In genomic region chr2:40363631-40364030, GRCh38 we compare ENCODE assay signal across 12 cellular contexts.
DNase-seq lines count a peak whose midpoint lies in the region; ATAC-seq, FAIRE-seq and TF ChIP-seq lines count a peak whose summit lies in the region.
"Had no signal": no experiment of that assay in that cellular context is flagged by ENCODE, and none has a peak within 500 bp of the region (broad histone marks: within the 10 kb centered on the region; RNA-seq: fewer than 3 reads in every experiment).

No MANE protein-coding gene starts in this region.

- FAIRE-seq in RCC 7860 (lab: Jason Lieb, UNC), result peak; percentile 34

- no peaks in the 10 kb centered on the region for H3K36me3 ChIP-seq in gastroesophageal sphincter
- no peaks in the 10 kb centered on the region for H3K36me3 ChIP-seq in thoracic aorta

- TF ChIP-seq EP300 in gastroesophageal sphincter (IDR thresholded peaks at IDR 0.05), result no peak

- H3K27ac Mint-ChIP-seq in activated T-helper 2 cell treated with anti-CD3 and anti-CD28 coated beads, Interferon-gamma antibody, Interleukin-2, Interleukin-4, amounts not matched to agents 10 μg/mL and 5 μg/mL and 100 μg/mL, durations not matched to agents 14 hours and 24 hours and 36 hours, result no peak overlapping the region
- H3K27ac Mint-ChIP-seq: activated CD8-positive, alpha-beta T cell treated with anti-CD3 and anti-CD28 coated beads for 36 hours; immature natural killer cell had no signal

- intact Hi-C loops in activated T-helper 2 cell treated with anti-CD3 and anti-CD28 coated beads, Interferon-gamma antibody, Interleukin-2, Interleukin-4, amounts not matched to agents 10 μg/mL and 5 μg/mL and 100 μg/mL, durations not matched to agents 14 hours and 24 hours and 36 hours (cut with micrococcal nuclease), result no loop called here

- DNase-seq in NCI-H2171 treated with DMSO at 0.1 percent for 48 hours (lab: John Stamatoyannopoulos, UW) (peak; percentile 1), NCI-H2171 (lab: John Stamatoyannopoulos, UW) (no peak), RCC 7860 (ENCODE audit: low spot score) (peak; percentile 39), thoracic aorta (ENCODE audit: low spot score) (no peak)
- no peak for DNase-seq in activated T-helper 2 cell treated with anti-CD3 and anti-CD28 coated beads, Interferon-gamma antibody, Interleukin-2, Interleukin-4, amounts not matched to agents 10 μg/mL and 5 μg/mL and 100 μg/mL, durations not matched to agents 14 hours and 24 hours and 36 hours (ENCODE audit: low spot score)
- DNase-seq: activated CD8-positive, alpha-beta T cell treated with anti-CD3 and anti-CD28 coated beads for 36 hours; immature natural killer cell; PC-9; small intestine had no signal

- H3K27me3 ChIP-seq in gastroesophageal sphincter (no peaks in the 10 kb centered on the region), thoracic aorta (replicated peaks; ENCODE audit: insufficient read depth) (no peaks in the 10 kb centered on the region)

- no peaks in the 10 kb centered on the region for H3K9me3 ChIP-seq in gastroesophageal sphincter
- H3K9me3 ChIP-seq in thoracic aorta, result no peaks in the 10 kb centered on the region

- no peak overlapping the region for H3K4me3 Mint-ChIP-seq in activated T-helper 2 cell treated with anti-CD3 and anti-CD28 coated beads, Interferon-gamma antibody, Interleukin-2, Interleukin-4, amounts not matched to agents 10 μg/mL and 5 μg/mL and 100 μg/mL, durations not matched to agents 14 hours and 24 hours and 36 hours (ENCODE audit: low read depth)

- ATAC-seq in gastroesophageal sphincter, result peak; percentile 34
- ATAC-seq in thoracic aorta (ENCODE audit: insufficient number of reproducible peaks, low FRiP score, low read depth), result no peak
- ATAC-seq in HG03025 (IDR thresholded peaks at IDR 0.05; ENCODE audit: low FRiP score, unreplicated experiment), result no peak
- no peak for ATAC-seq in GM18511 (IDR thresholded peaks at IDR 0.05; ENCODE audit: unreplicated experiment)
- ATAC-seq: activated CD8-positive, alpha-beta T cell treated with anti-CD3 and anti-CD28 coated beads for 36 hours had no signal

- H3K4me1 ChIP-seq in gastroesophageal sphincter (peaks cover 0 to 61% (median 12%) of the 10 kb centered on the region in 3 donors), thoracic aorta (ENCODE audit: control insufficient read depth in 1 of 2, low read depth in 2 of 2) (peaks cover 3 to 18% of the 10 kb centered on the region in 2 donors)

- H3K4me1 Mint-ChIP-seq in activated T-helper 2 cell treated with anti-CD3 and anti-CD28 coated beads, Interferon-gamma antibody, Interleukin-2, Interleukin-4, amounts not matched to agents 10 μg/mL and 5 μg/mL and 100 μg/mL, durations not matched to agents 14 hours and 24 hours and 36 hours (ENCODE audit: low read depth), result peaks cover 10% of the 10 kb centered on the region

- H3K27ac ChIP-seq in gastroesophageal sphincter, result peak overlapping the region; percentile 68 to 91 (median 78)
- no peak overlapping the region for H3K27ac ChIP-seq in thoracic aorta
- H3K27ac ChIP-seq: PC-9 had no signal

- TF ChIP-seq POLR2A in gastroesophageal sphincter (IDR thresholded peaks at IDR 0.05), result no peak

- no peak for TF ChIP-seq CTCF in gastroesophageal sphincter (IDR thresholded peaks at IDR 0.05)
- TF ChIP-seq CTCF in thoracic aorta (IDR thresholded peaks at IDR 0.05), result no peak

- no peaks in the 10 kb centered on the region for H3K9me3 Mint-ChIP-seq in activated T-helper 2 cell treated with anti-CD3 and anti-CD28 coated beads, Interferon-gamma antibody, Interleukin-2, Interleukin-4, amounts not matched to agents 10 μg/mL and 5 μg/mL and 100 μg/mL, durations not matched to agents 14 hours and 24 hours and 36 hours
- H3K9me3 Mint-ChIP-seq: activated CD8-positive, alpha-beta T cell treated with anti-CD3 and anti-CD28 coated beads for 36 hours had no signal

- peaks cover 2% of the 10 kb centered on the region for H3K27me3 Mint-ChIP-seq in activated T-helper 2 cell treated with anti-CD3 and anti-CD28 coated beads, Interferon-gamma antibody, Interleukin-2, Interleukin-4, amounts not matched to agents 10 μg/mL and 5 μg/mL and 100 μg/mL, durations not matched to agents 14 hours and 24 hours and 36 hours (ENCODE audit: low read depth)

- no peaks in the 10 kb centered on the region for H3K36me3 Mint-ChIP-seq in activated T-helper 2 cell treated with anti-CD3 and anti-CD28 coated beads, Interferon-gamma antibody, Interleukin-2, Interleukin-4, amounts not matched to agents 10 μg/mL and 5 μg/mL and 100 μg/mL, durations not matched to agents 14 hours and 24 hours and 36 hours (ENCODE audit: low read depth)
- H3K36me3 Mint-ChIP-seq: immature natural killer cell had no signal

- WGBS in gastroesophageal sphincter (ENCODE audit: low coverage in 1 of 2), 2 donors, result 39 to 43% methylated on average over 6 of the region's 6 CpGs

- peak overlapping the region; percentile 41 for H3K4me3 ChIP-seq in gastroesophageal sphincter
- H3K4me3 ChIP-seq in thoracic aorta, result peak overlapping the region; percentile 56
- H3K4me3 ChIP-seq: PC-9 had no signal

Comparison
In these comparisons a context has a peak if more than half of its experiments do, and no peak if none do; other contexts are left out.
1. DNase-seq: peak in NCI-H2171 treated with DMSO at 0.1 percent for 48 hours (single experiment) and RCC 7860 (single experiment); none in NCI-H2171 (single experiment), thoracic aorta (single experiment) and activated T-helper 2 cell treated with anti-CD3 and anti-CD28 coated beads, Interferon-gamma antibody, Interleukin-2, Interleukin-4, amounts not matched to agents 10 μg/mL and 5 μg/mL and 100 μg/mL, durations not matched to agents 14 hours and 24 hours and 36 hours (single experiment).
2. H3K27ac ChIP-seq: peak in gastroesophageal sphincter (4 of 4); none in thoracic aorta (0 of 2).